15 cellular contexts compared by ENCODE assay signal in genomic region chr9:77847626-77848025, GRCh38.
A peak's percentile ranks its signal among the peaks of the same experiment; 100 is the strongest.
DNase-seq lines count a peak whose midpoint lies in the region; ATAC-seq and TF ChIP-seq lines count a peak whose summit lies in the region.
"Had no signal": no experiment of that assay in that cellular context is flagged by ENCODE, and none has a peak within 500 bp of the region (broad histone marks: within the 10 kb centered on the region; RNA-seq: fewer than 3 reads in every experiment).

No MANE protein-coding gene starts in this region.

- WGBS in psoas muscle, 3 donors = 53 to 88% (median 74%) methylated on average over 2 of the region's 2 CpGs

- H3K4me3 Mint-ChIP-seq in CD14-positive monocyte (no peak overlapping the region), HFFc6 (peak overlapping the region; percentile 62; the same call in 1 of the 2 replicates)
- no peak overlapping the region for H3K4me3 Mint-ChIP-seq in effector memory CD8-positive, alpha-beta T cell
- H3K4me3 Mint-ChIP-seq: CD8-positive, alpha-beta memory T cell had no signal

- peaks cover 14 to 15% of the 10 kb centered on the region in 2 donors for H3K36me3 Mint-ChIP-seq in CD14-positive monocyte
- H3K36me3 Mint-ChIP-seq in HFFc6 (ENCODE audit: low read depth) = no peaks in the 10 kb centered on the region
- H3K36me3 Mint-ChIP-seq in effector memory CD8-positive, alpha-beta T cell (ENCODE audit: insufficient read depth) = no peaks in the 10 kb centered on the region

- H3K9me3 ChIP-seq in psoas muscle (no peaks in the 10 kb centered on the region), colonic mucosa (no peaks in the 10 kb centered on the region)

- H3K36me3 ChIP-seq in psoas muscle (ENCODE audit: insufficient read depth in 1 of 2, low read depth in 1 of 2) (no peaks in the 10 kb centered on the region), colonic mucosa (no peaks in the 10 kb centered on the region)

- ATAC-seq in psoas muscle = no peak
- no peak for ATAC-seq in effector memory CD8-positive, alpha-beta T cell (replicated peaks)

- H3K9me3 Mint-ChIP-seq in CD14-positive monocyte = no peaks in the 10 kb centered on the region
- H3K9me3 Mint-ChIP-seq in HFFc6 = no peaks in the 10 kb centered on the region
- H3K9me3 Mint-ChIP-seq in effector memory CD8-positive, alpha-beta T cell = no peaks in the 10 kb centered on the region
- H3K9me3 Mint-ChIP-seq: CD8-positive, alpha-beta memory T cell had no signal

- H3K27ac ChIP-seq in dorsolateral prefrontal cortex = peak overlapping the region in 50 of 59 donors; percentile 3 to 91 (median 74)
- H3K27ac ChIP-seq in psoas muscle = peak overlapping the region; percentile 55
- no peak overlapping the region for H3K27ac ChIP-seq in colonic mucosa
- H3K27ac ChIP-seq: KMS-11 had no signal

- H3K4me3 ChIP-seq in dorsolateral prefrontal cortex (no peak overlapping the region), psoas muscle (no peak overlapping the region), colonic mucosa (no peak overlapping the region)

- H3K4me1 Mint-ChIP-seq in CD14-positive monocyte = peaks cover 16% of the 10 kb centered on the region
- H3K4me1 Mint-ChIP-seq in HFFc6 (ENCODE audit: low read depth) = peaks cover 13% of the 10 kb centered on the region
- peaks cover 0 to 2% of the 10 kb centered on the region in 2 donors for H3K4me1 Mint-ChIP-seq in effector memory CD8-positive, alpha-beta T cell (ENCODE audit: low read depth in 2 of 2)

- H3K4me1 ChIP-seq in psoas muscle = peaks cover 22% of the 10 kb centered on the region
- H3K4me1 ChIP-seq in colonic mucosa = no peaks in the 10 kb centered on the region

- no peak for DNase-seq in CD14-positive monocyte (ENCODE audit: low spot score)
- no peak for DNase-seq in HFFc6
- no peak for DNase-seq in dorsolateral prefrontal cortex
- DNase-seq in psoas muscle = no peak
- DNase-seq in DMS153 (lab: John Stamatoyannopoulos, UW) = no peak
- DNase-seq in NCI-H2081 (lab: John Stamatoyannopoulos, UW) = no peak
- DNase-seq in effector memory CD8-positive, alpha-beta T cell = no peak
- no peak for DNase-seq in colonic mucosa
- DNase-seq: activated T-cell treated with anti-CD3 and anti-CD28 coated beads for 4 hours; CD8-positive, alpha-beta memory T cell; NCI-H187 treated with DMSO at 0.1 percent for 48 hours; SHP77 treated with DMSO at 0.1 percent for 48 hours; stimulated activated CD4-positive, alpha-beta T cell treated with anti-CD3 and anti-CD28 coated beads, Interleukin-4, amount 100 ng/mL, for 4 hours; stimulated activated naive CD4-positive, alpha-beta T cell treated with Interleukin-2 at 50 U/mL for 16 hours had no signal

- intact Hi-C loops in CD14-positive monocyte (cut with micrococcal nuclease) (loop anchor here in 1 of 2 donors (10.0 kb wide), 1 partner anchor 177 kb away; no protein-coding TSS in a partner anchor), dorsolateral prefrontal cortex (cut with DNase I) (loop anchor here (5.0 to 10.0 kb wide), 5 partner anchors 93 to 390 kb away; partner anchors contain the start of gene GNAQ (in 2 of the 2)), psoas muscle (cut with DNase I) (loop anchor here in 1 of 2 donors (10.0 kb wide), 1 partner anchor 187 kb away; the partner anchor contains the start of gene GNAQ), colonic mucosa (cut with DNase I) (loop anchor here (10.0 kb wide), 1 partner anchor 187 kb away; the partner anchor contains the start of gene GNAQ)

- H3K9ac ChIP-seq in colonic mucosa (ENCODE audit: low read depth in 2 of 2, low read length in 2 of 2) = no peak overlapping the region
- H3K9ac ChIP-seq: KMS-11 had no signal

- no peak for TF ChIP-seq CTCF in CD14-positive monocyte (IDR thresholded peaks at IDR 0.05)
- TF ChIP-seq CTCF in HFFc6 (IDR thresholded peaks at IDR 0.05) = no peak
- TF ChIP-seq CTCF in dorsolateral prefrontal cortex (IDR thresholded peaks at IDR 0.05 in 54 of 56, conservative IDR thresholded peaks at IDR 0.05 in 2 of 56; ENCODE audit: low read depth in 1 of 56, partially characterized antibody in 56 of 56) = no peak
- TF ChIP-seq CTCF in psoas muscle (IDR thresholded peaks at IDR 0.05) = no peak
- TF ChIP-seq CTCF in colonic mucosa (IDR thresholded peaks at IDR 0.05) = no peak

- H3K27me3 ChIP-seq in dorsolateral prefrontal cortex = no peaks in the 10 kb centered on the region
- H3K27me3 ChIP-seq in psoas muscle (ENCODE audit: insufficient read depth in 3 of 3, low read length in 2 of 3) = no peaks in the 10 kb centered on the region
- H3K27me3 ChIP-seq in colonic mucosa = no peaks in the 10 kb centered on the region

- H3K27me3 Mint-ChIP-seq in CD14-positive monocyte (ENCODE audit: low read depth in 3 of 3) = peaks cover 0 to 2% (median 0%) of the 10 kb centered on the region in 3 donors
- no peaks in the 10 kb centered on the region; the same call in 1 of the 2 replicates for H3K27me3 Mint-ChIP-seq in HFFc6 (ENCODE audit: insufficient read depth)
- peaks cover 0 to 6% of the 10 kb centered on the region in 2 donors for H3K27me3 Mint-ChIP-seq in effector memory CD8-positive, alpha-beta T cell
- H3K27me3 Mint-ChIP-seq: CD8-positive, alpha-beta memory T cell had no signal

- H3K27ac Mint-ChIP-seq in CD14-positive monocyte (peak overlapping the region in 4 of 7 donors; percentile 4 to 80 (median 63)), HFFc6 (peak overlapping the region; percentile 86)
- H3K27ac Mint-ChIP-seq in effector memory CD8-positive, alpha-beta T cell = no peak overlapping the region

Comparison
In these comparisons a context has a peak if more than half of its experiments do, and no peak if none do; other contexts are left out.
1. H3K27ac Mint-ChIP-seq: peak in CD14-positive monocyte (4 of 7) and HFFc6 (single experiment); none in effector memory CD8-positive, alpha-beta T cell (0 of 2).